In genomic region chr5:154346427-154346826, GRCh38 we compare ENCODE assay signal across 21 cellular contexts.
A peak's percentile ranks its signal among the peaks of the same experiment; 100 is the strongest.
DNase-seq lines count a peak whose midpoint lies in the region; ATAC-seq and TF ChIP-seq lines count a peak whose summit lies in the region.
"Had no signal": no experiment of that assay in that cellular context is flagged by ENCODE, and none has a peak within 500 bp of the region (broad histone marks: within the 10 kb centered on the region; RNA-seq: fewer than 3 reads in every experiment).

No MANE protein-coding gene starts in this region.

- peaks cover 0 to 2% of the 10 kb centered on the region in 2 experiments; a peak in 1 of 4 replicates for H3K4me1 ChIP-seq in SK-N-SH (ENCODE audit: control insufficient read depth in 1 of 2, insufficient read depth in 2 of 2, low read depth in 1 of 2, low read length in 1 of 2)
- H3K4me1 ChIP-seq in ovary (ENCODE audit: insufficient read depth), result peaks cover 4% of the 10 kb centered on the region

- POLR2A ChIA-PET in SK-N-SH (lab: Yijun Ruan, JAX), result no interaction called here

- H3K36me3 ChIP-seq in SK-N-SH (replicated peaks in 1 of 2; ENCODE audit: control insufficient read depth in 1 of 2, insufficient read depth in 2 of 2, low read length in 1 of 2) (peaks cover 7 to 11% of the 10 kb centered on the region in 2 experiments), ovary (no peaks in the 10 kb centered on the region)
- H3K36me3 ChIP-seq: HAP-1 had no signal

- H3F3A ChIP-seq in SK-N-SH (replicated peaks; ENCODE audit: insufficient read depth), result no peaks in the 10 kb centered on the region

- CTCF ChIA-PET in SK-N-SH (lab: Yijun Ruan, JAX), result interaction anchor here (1.1 to 1.2 kb wide), 2 partner anchors 12 to 156 kb away, joined by 3 read pairs; partner anchors contain the start of gene GALNT10

- TF ChIP-seq RAD21 in SK-N-SH (IDR thresholded peaks at IDR 0.05; ENCODE audit: low read length), result no peak

- no peaks in the 10 kb centered on the region for H3K9me3 Mint-ChIP-seq in stimulated activated memory B cell treated with anti-CD40 and anti-IgM and Interleukin-4, amounts not matched to agents 10 μg/mL and 1 μg/mL and 100 μg/mL, for 72 hours
- H3K9me3 Mint-ChIP-seq: CD4-positive, alpha-beta memory T cell; HFFc6 had no signal

- ATAC-seq in SK-N-SH treated with all-trans-retinoic acid at 6 μM for 48 hours (peak; percentile 21), left colon (peak; percentile 40), GM21360 (IDR thresholded peaks at IDR 0.05; ENCODE audit: unreplicated experiment) (no peak)
- no peak for ATAC-seq in stimulated activated memory B cell treated with anti-CD40 and anti-IgM and Interleukin-4, amounts not matched to agents 10 μg/mL and 1 μg/mL and 100 μg/mL, for 72 hours

- H3K4me2 ChIP-seq in SK-N-SH, result no peak overlapping the region

- TF ChIP-seq EP300 in SK-N-SH (IDR thresholded peaks at IDR 0.05; ENCODE audit: borderline replicate concordance in 1 of 2, low read depth in 1 of 2, low read length in 1 of 2) (no peak), ovary (IDR thresholded peaks at IDR 0.05) (no peak)

- no peak overlapping the region for H3K4me3 Mint-ChIP-seq in stimulated activated memory B cell treated with anti-CD40 and anti-IgM and Interleukin-4, amounts not matched to agents 10 μg/mL and 1 μg/mL and 100 μg/mL, for 72 hours
- H3K4me3 Mint-ChIP-seq: CD4-positive, alpha-beta memory T cell; HFFc6 had no signal

- H3K27me3 ChIP-seq in SK-N-SH (ENCODE audit: insufficient read depth), result no peaks in the 10 kb centered on the region
- no peaks in the 10 kb centered on the region for H3K27me3 ChIP-seq in ovary

- no peaks in the 10 kb centered on the region for H3K9me2 ChIP-seq in SK-N-SH

- no peaks in the 10 kb centered on the region for H3K27me3 Mint-ChIP-seq in stimulated activated memory B cell treated with anti-CD40 and anti-IgM and Interleukin-4, amounts not matched to agents 10 μg/mL and 1 μg/mL and 100 μg/mL, for 72 hours
- H3K27me3 Mint-ChIP-seq: CD4-positive, alpha-beta memory T cell had no signal

- intact Hi-C loops in left colon (cut with DNase I, micrococcal nuclease) (no loop called here), ovary (cut with DNase I) (no loop called here)

- H3K9me3 ChIP-seq in SK-N-SH, result no peaks in the 10 kb centered on the region
- no peaks in the 10 kb centered on the region for H3K9me3 ChIP-seq in ovary
- H3K9me3 ChIP-seq: HAP-1 had no signal

- H3K4me3 ChIP-seq in SK-N-SH (ENCODE audit: low read depth in 2 of 2, low read length in 1 of 2) (no peak overlapping the region), ovary (no peak overlapping the region)
- H3K4me3 ChIP-seq: GM12878, HAP-1 had no signal

- H3K27ac Mint-ChIP-seq in stimulated activated memory B cell treated with anti-CD40 and anti-IgM and Interleukin-4, amounts not matched to agents 10 μg/mL and 1 μg/mL and 100 μg/mL, for 72 hours, result peak overlapping the region; percentile 54
- H3K27ac Mint-ChIP-seq: CD4-positive, alpha-beta memory T cell; HFFc6 had no signal

- DNase-seq in SK-N-SH, result no peak
- DNase-seq in left colon, result no peak
- DNase-seq in ovary, result no peak
- DNase-seq in DMS79 treated with DMSO at 0.1 percent for 48 hours (lab: John Stamatoyannopoulos, UW), result no peak
- DNase-seq: AML-193; C1 segment of cervical spinal cord; Calu3; CD4-positive, alpha-beta memory T cell; COR-L47; DMS53; DND-41; EL; GDM1; GOT3; HFFc6 had no signal

- no peak overlapping the region for H3K9ac ChIP-seq in SK-N-SH

- no peak overlapping the region for H2AFZ ChIP-seq in SK-N-SH (ENCODE audit: low read depth)

- H4K20me1 ChIP-seq in SK-N-SH (ENCODE audit: insufficient read depth), result no peaks in the 10 kb centered on the region

- H3K27ac ChIP-seq in SK-N-SH (ENCODE audit: low read depth in 2 of 2, low read length in 1 of 2), result no peak overlapping the region
- H3K27ac ChIP-seq in ovary, result no peak overlapping the region
- H3K27ac ChIP-seq: 22Rv1 had no signal

- TF ChIP-seq CTCF in SK-N-SH (IDR thresholded peaks at IDR 0.05) (no peak), ovary (IDR thresholded peaks at IDR 0.05) (no peak)

- peaks cover 12% of the 10 kb centered on the region for H3K4me1 Mint-ChIP-seq in stimulated activated memory B cell treated with anti-CD40 and anti-IgM and Interleukin-4, amounts not matched to agents 10 μg/mL and 1 μg/mL and 100 μg/mL, for 72 hours

- H3K36me3 Mint-ChIP-seq in stimulated activated memory B cell treated with anti-CD40 and anti-IgM and Interleukin-4, amounts not matched to agents 10 μg/mL and 1 μg/mL and 100 μg/mL, for 72 hours, result peaks cover 12% of the 10 kb centered on the region

- 79% methylated on average over 1 of the region's 1 CpG for WGBS in SK-N-SH (ENCODE audit: low lambda C conversion rate)
- WGBS in ovary, 3 donors, result 77 to 98% (median 92%) methylated on average over 1 of the region's 1 CpG

- peaks cover 60% of the 10 kb centered on the region for H3K79me2 ChIP-seq in SK-N-SH (ENCODE audit: insufficient read depth)

- no peak for TF ChIP-seq POLR2A in ovary (IDR thresholded peaks at IDR 0.05)

TF ChIP-seq in SK-N-SH treated with all-trans-retinoic acid at 6 μM for 48 hours, 23 proteins besides CTCF, POLR2A, EP300 and RAD21:
- TF ChIP-seq OSR1 (CRISPR knock-in tag; IDR thresholded peaks at IDR 0.05) (no peak), ZNF8 (CRISPR knock-in tag; IDR thresholded peaks at IDR 0.05) (peak; percentile 96), ISL1 (CRISPR knock-in tag; IDR thresholded peaks at IDR 0.05) (0 out of 2 replicates have a peak, but pooled peaks have one; percentile 16), BACH2 (CRISPR knock-in tag; IDR thresholded peaks at IDR 0.05; ENCODE audit: borderline replicate concordance) (no peak)

TF ChIP-seq in SK-N-SH, 30 proteins besides CTCF, POLR2A, EP300 and RAD21 (continues in another document):
- TF ChIP-seq USF2 (IDR thresholded peaks at IDR 0.05; ENCODE audit: borderline replicate concordance, low read depth, low read length), result no peak
- TF ChIP-seq SIN3A (IDR thresholded peaks at IDR 0.05; ENCODE audit: borderline replicate concordance, low read depth, low read length), result no peak
- no peak for TF ChIP-seq USF1 (IDR thresholded peaks at IDR 0.05; ENCODE audit: borderline replicate concordance, low read depth)
- no peak for TF ChIP-seq NRF1 (IDR thresholded peaks at IDR 0.05; ENCODE audit: low read depth, low read length)
- no peak for TF ChIP-seq GATA2 (CRISPR knock-in tag; IDR thresholded peaks at IDR 0.05)
- TF ChIP-seq ZBTB33 (IDR thresholded peaks at IDR 0.05; ENCODE audit: borderline replicate concordance, low read depth), result no peak
- no peak for TF ChIP-seq MEF2A (IDR thresholded peaks at IDR 0.05; ENCODE audit: borderline replicate concordance, low read depth)
- TF ChIP-seq MXI1 (IDR thresholded peaks at IDR 0.05; ENCODE audit: low read depth, low read length), result no peak
- no peak for TF ChIP-seq RFX5 (IDR thresholded peaks at IDR 0.05; ENCODE audit: low read length)
- no peak for TF ChIP-seq JUND (IDR thresholded peaks at IDR 0.05)
- TF ChIP-seq CHD2 (IDR thresholded peaks at IDR 0.05; ENCODE audit: low read length, partially characterized antibody), result no peak
- no peak for TF ChIP-seq NFIC (IDR thresholded peaks at IDR 0.05; ENCODE audit: borderline replicate concordance)
- TF ChIP-seq TCF12 (IDR thresholded peaks at IDR 0.05), result no peak

Comparison
In these comparisons a context has a peak if more than half of its experiments do, and no peak if none do; other contexts are left out.
1. ATAC-seq: peak in SK-N-SH treated with all-trans-retinoic acid at 6 μM for 48 hours (single experiment) and left colon (single experiment); none in stimulated activated memory B cell treated with anti-CD40 and anti-IgM and Interleukin-4, amounts not matched to agents 10 μg/mL and 1 μg/mL and 100 μg/mL, for 72 hours (single experiment) and GM21360 (single experiment).